9 cellular contexts compared by ENCODE assay signal in the genomic region with DNA sequence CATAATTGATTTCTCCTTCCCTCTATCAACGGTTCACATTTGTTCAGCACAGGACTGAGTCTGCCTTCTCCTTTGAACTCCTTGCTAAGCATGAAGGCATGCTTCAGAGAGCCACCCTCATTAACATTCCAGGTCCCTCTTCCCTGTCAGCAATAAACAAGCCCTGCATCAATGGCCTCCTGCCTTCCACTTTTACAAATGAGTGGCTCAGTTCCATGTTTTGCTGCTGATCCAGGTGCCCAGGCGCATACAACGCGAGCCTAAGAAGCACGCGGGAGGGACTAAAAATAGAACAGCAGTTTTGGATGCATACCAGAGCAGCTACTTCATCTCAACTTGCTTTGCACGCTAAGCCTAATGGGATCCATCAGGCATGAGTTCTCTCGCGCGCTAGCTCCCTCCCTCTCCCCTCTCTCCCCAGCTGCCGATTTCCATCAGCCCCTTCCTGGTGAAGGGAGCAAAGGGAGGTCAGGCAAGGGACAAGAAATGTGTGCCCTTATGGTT. TPM values are rescaled to one million over a fixed set of nuclear protein-coding genes. Genes with fewer than 3 reads are reported as not detected.
A peak's percentile ranks its signal among the peaks of the same experiment; 100 is the strongest.
DNase-seq lines count a peak whose midpoint lies in the region; ATAC-seq and TF ChIP-seq lines count a peak whose summit lies in the region.
"Had no signal": no experiment of that assay in that cellular context is flagged by ENCODE, and none has a peak within 500 bp of the region (broad histone marks: within the 10 kb centered on the region; RNA-seq: fewer than 3 reads in every experiment).

No MANE protein-coding gene starts in this region.

- DNase-seq in GM23248 (peak; percentile 98), NCI-H774 (lab: John Stamatoyannopoulos, UW) (peak; percentile 100), epidermal melanocyte (ENCODE audit: insufficient read length, low spot score) (peak; percentile 56), midbrain (lab: John Stamatoyannopoulos, UW) (peak; percentile 78), vagina (ENCODE audit: extremely low spot score in 2 of 2) (no peak), SIG-M5 (lab: John Stamatoyannopoulos, UW) (no peak), activated gamma-delta T cell (lab: John Stamatoyannopoulos, UW) (no peak)

- intact Hi-C loops in vagina (cut with DNase I), result no loop called here

- H3K36me3 ChIP-seq in GM23248 (ENCODE audit: low read depth) (peaks cover 2% of the 10 kb centered on the region; the same call in 1 of the 2 replicates), vagina (no peaks in the 10 kb centered on the region)

- ATAC-seq in GM18870 (IDR thresholded peaks at IDR 0.05; ENCODE audit: unreplicated experiment), result no peak

- no peaks in the 10 kb centered on the region for H4K20me1 ChIP-seq in GM23248 (ENCODE audit: insufficient read depth)

- H3K79me2 ChIP-seq in GM23248 (ENCODE audit: insufficient read depth), result 0 out of 2 replicates have a peak, but pooled peaks cover 8% of the 10 kb centered on the region

- no peaks in the 10 kb centered on the region for H3K9me3 ChIP-seq in GM23248 (ENCODE audit: low read depth)
- H3K9me3 ChIP-seq in vagina, result no peaks in the 10 kb centered on the region

- H3K4me2 ChIP-seq in GM23248 (ENCODE audit: unreplicated experiment), result peak overlapping the region; percentile 62
- H3K4me2 ChIP-seq: KMS-11 had no signal

- H3K9ac ChIP-seq in GM23248, result peak overlapping the region; percentile 56
- H3K9ac ChIP-seq: KMS-11 had no signal

- WGBS in GM23248 (ENCODE audit: low coverage in 1 of 2, low lambda C conversion rate in 2 of 2, missing lambda C conversion rate in 2 of 2), 2 experiments, result 1% methylated on average over 11 of the region's 11 CpGs

- H3F3A ChIP-seq in GM23248 (ENCODE audit: insufficient read depth), result peaks cover 33% of the 10 kb centered on the region

- in situ Hi-C loops in GM23248 (cut with MboI), result no loop called here

- no peak for TF ChIP-seq POLR2A in vagina (IDR thresholded peaks at IDR 0.05)

- H3K27me3 ChIP-seq in GM23248 (replicated peaks; ENCODE audit: insufficient read depth), result no peaks in the 10 kb centered on the region
- H3K27me3 ChIP-seq in vagina, result no peaks in the 10 kb centered on the region

- H3K4me1 ChIP-seq in GM23248 (ENCODE audit: insufficient read depth) (peaks cover 52% of the 10 kb centered on the region), vagina (peaks cover 56% of the 10 kb centered on the region)

- TF ChIP-seq CTCF in vagina (IDR thresholded peaks at IDR 0.05), result no peak

- no peaks in the 10 kb centered on the region for H3K9me2 ChIP-seq in GM23248 (ENCODE audit: insufficient read depth)

- peak overlapping the region; percentile 61 for H2AFZ ChIP-seq in GM23248

- H3K4me3 ChIP-seq in GM23248 (peak overlapping the region; percentile 5), vagina (peak overlapping the region in 1 of 2 donors; percentile 13)

- H3K27ac ChIP-seq in GM23248, result peak overlapping the region; percentile 76
- H3K27ac ChIP-seq in vagina, result peak overlapping the region; percentile 84
- H3K27ac ChIP-seq: KMS-11 had no signal

RNA-seq across cellular contexts. Expression of gene TRAF3IP2, which starts 53.4 kb away (rescaled TPM):
- 28.7 and 40.2 TPM in 2 replicates for total RNA-seq in GM23248 (2014; rRNA removed; shearing (Covaris generic))
- polyA plus RNA-seq in GM23248 (2016; fragmentation: Nextera tagmentation; extraction: Ambion mirVana), result 38.7 and 40.7 TPM in 2 replicates
- 35.1 TPM for total RNA-seq in vagina

Comparison
In these comparisons a context has a peak if more than half of its experiments do, and no peak if none do; other contexts are left out.
1. DNase-seq: peak in GM23248 (single experiment), NCI-H774 (single experiment), epidermal melanocyte (single experiment) and midbrain (single experiment); none in vagina (0 of 2), SIG-M5 (single experiment) and activated gamma-delta T cell (single experiment).